In genomic region chr12:64059685-64060084, GRCh38 we compare ENCODE assay signal across 15 cellular contexts.
"Had no signal": no experiment of that assay in that cellular context is flagged by ENCODE, and none has a peak within 500 bp of the region (broad histone marks: within the 10 kb centered on the region; RNA-seq: fewer than 3 reads in every experiment).

No MANE protein-coding gene starts in this region.

- H3K27ac ChIP-seq: cardiac muscle cell, colonic mucosa, left lung, ovary had no signal

- DNase-seq: activated CD4-positive, alpha-beta T cell treated with anti-CD3 and anti-CD28 coated beads, Interleukin-2, amount 10 ng/mL, durations not matched to agents 7 days and 5 days; activated CD4-positive, CD25-positive, alpha-beta regulatory T cell; activated naive CD4-positive, alpha-beta T cell treated with anti-CD3 and anti-CD28 coated beads for 36 hours; activated T-cell treated with anti-CD3 and anti-CD28 coated beads for 4 hours; colonic mucosa; effector CD4-positive, alpha-beta T cell; left lung; mesendoderm; nephron progenitor cell; ovary; stimulated activated CD4-positive, alpha-beta T cell treated with anti-CD3 and anti-CD28 coated beads, Interleukin-4, amount 100 ng/mL, for 1 hour; stimulated activated naive CD8-positive, alpha-beta T cell treated with anti-CD3 and anti-CD28 coated beads, Interleukin-15, amount 100 ng/mL, for 72 hours; T-helper 17 cell had no signal

- ATAC-seq: activated T-helper 17 cell treated with anti-CD3 and anti-CD28 coated beads, Interleukin-2, amount 50 U/mL, for 72 hours; left lung; stimulated activated naive CD8-positive, alpha-beta T cell treated with anti-CD3 and anti-CD28 coated beads, Interleukin-15, amount 100 ng/mL, for 72 hours; T-helper 17 cell had no signal
